8 cellular contexts compared by ENCODE assay signal in genomic region chr11:65183201-65183891, GRCh38. TPM values are rescaled to one million over a fixed set of nuclear protein-coding genes. Genes with fewer than 3 reads are reported as not detected.
DNase-seq lines count a peak whose midpoint lies in the region; ATAC-seq and TF ChIP-seq lines count a peak whose summit lies in the region.

No MANE protein-coding gene starts in this region.

- H3K9me2 ChIP-seq in GM23248 (ENCODE audit: insufficient read depth) = no peaks in the 10 kb centered on the region

- TF ChIP-seq POLR2A in sigmoid colon (IDR thresholded peaks at IDR 0.05) = no peak

- H3K36me3 ChIP-seq in GM23248 (ENCODE audit: low read depth) (no peaks in the 10 kb centered on the region), sigmoid colon (peaks cover 6 to 41% (median 26%) of the 10 kb centered on the region in 4 donors)

- H3K4me2 ChIP-seq in GM23248 (ENCODE audit: unreplicated experiment) = peak overlapping the region; percentile 84

- H3K27ac ChIP-seq in GM23248 = no peak overlapping the region
- H3K27ac ChIP-seq in sigmoid colon = peak overlapping the region; percentile 90 to 96 (median 92)

- H3K9ac ChIP-seq in GM23248 = peak overlapping the region; percentile 87

- no peaks in the 10 kb centered on the region for H3F3A ChIP-seq in GM23248 (ENCODE audit: insufficient read depth)

- in situ Hi-C loops in GM23248 (cut with MboI) = no loop called here

- no peak for ATAC-seq in HG03135 (IDR thresholded peaks at IDR 0.05; ENCODE audit: unreplicated experiment)
- ATAC-seq in HG03196 (IDR thresholded peaks at IDR 0.05; ENCODE audit: unreplicated experiment) = no peak

- TF ChIP-seq CTCF in fibroblast of villous mesenchyme (IDR thresholded peaks at IDR 0.05; ENCODE audit: insufficient read depth, low read depth, low read length) = no peak
- no peak for TF ChIP-seq CTCF in sigmoid colon (IDR thresholded peaks at IDR 0.05)

- DNase-seq in GM23248 (no peak), SW480 (ENCODE audit: low spot score) (peak; percentile 86), fibroblast of villous mesenchyme (ENCODE audit: low read depth) (no peak), sigmoid colon (no peak), GM03348 (ENCODE audit: low spot score) (no peak)
- DNase-seq in NK-92 treated with Interleukin-12 subunit alpha and Interleukin-12 subunit beta, amount 100 ng/mL, for 24 hours (lab: John Stamatoyannopoulos, UW) = no peak

- H2AFZ ChIP-seq in GM23248 = no peak overlapping the region

- H3K9me3 ChIP-seq in GM23248 (ENCODE audit: low read depth) = no peaks in the 10 kb centered on the region
- no peaks in the 10 kb centered on the region for H3K9me3 ChIP-seq in sigmoid colon

- H4K20me1 ChIP-seq in GM23248 (ENCODE audit: insufficient read depth) = no peaks in the 10 kb centered on the region

- peaks cover 57% of the 10 kb centered on the region for H3K79me2 ChIP-seq in GM23248 (ENCODE audit: insufficient read depth)

- no peak for TF ChIP-seq EP300 in sigmoid colon (IDR thresholded peaks at IDR 0.05)

- H3K27me3 ChIP-seq in GM23248 (replicated peaks; ENCODE audit: insufficient read depth) (no peaks in the 10 kb centered on the region), sigmoid colon (no peaks in the 10 kb centered on the region)

- H3K4me1 ChIP-seq in GM23248 (ENCODE audit: insufficient read depth) = 0 out of 2 replicates have a peak, but pooled peaks cover 6% of the 10 kb centered on the region
- peaks cover 0 to 32% (median 23%) of the 10 kb centered on the region in 4 donors for H3K4me1 ChIP-seq in sigmoid colon

- peak overlapping the region; percentile 82 for H3K4me3 ChIP-seq in GM23248
- peak overlapping the region; percentile 71 for H3K4me3 ChIP-seq in fibroblast of villous mesenchyme (ENCODE audit: low read depth, low read length)
- peak overlapping the region in 2 of 4 donors; percentile 91 to 97 for H3K4me3 ChIP-seq in sigmoid colon

- WGBS in GM23248 (ENCODE audit: low coverage in 1 of 2, low lambda C conversion rate in 2 of 2, missing lambda C conversion rate in 2 of 2), 2 experiments = 83 to 87% methylated on average over 19 of the region's 19 CpGs
- WGBS in sigmoid colon, 2 donors = 48 to 78% methylated on average over 19 of the region's 19 CpGs

- intact Hi-C loops in sigmoid colon (cut with DNase I) = no loop called here

RNA-seq across cellular contexts. Expression of gene CAPN1, which starts 1.6 kb away (rescaled TPM):
- total RNA-seq in GM23248 (2014; rRNA removed; shearing (Covaris generic)) = 127 and 145 TPM in 2 replicates
- polyA plus RNA-seq in GM23248 (2016; fragmentation: Nextera tagmentation; extraction: Ambion mirVana) = 106 and 110 TPM in 2 replicates
- total RNA-seq in fibroblast of villous mesenchyme = 123 and 133 TPM in 2 replicates
- total RNA-seq in sigmoid colon = 100 to 1,000 TPM in 3 of 4 donors, 10 to 100 TPM in 1; 84.5 to 193 (median 133) TPM
- 100 to 1,000 TPM; 156 to 245 (median 210) TPM for polyA plus RNA-seq in sigmoid colon

RNA-seq across cellular contexts. Expression of gene SPDYC, which starts 13.3 kb away (rescaled TPM):
- total RNA-seq in GM23248 (2014; rRNA removed; shearing (Covaris generic)) = not detected in 2 replicates
- polyA plus RNA-seq in GM23248 (2016; fragmentation: Nextera tagmentation; extraction: Ambion mirVana) = not detected in 2 replicates
- not detected in 2 replicates for total RNA-seq in fibroblast of villous mesenchyme
- total RNA-seq in sigmoid colon = not detected
- polyA plus RNA-seq in sigmoid colon = not detected

RNA-seq across cellular contexts. Expression of gene SYVN1, which starts 49.0 kb away (rescaled TPM):
- 29.5 and 64.2 TPM in 2 replicates for total RNA-seq in GM23248 (2014; rRNA removed; shearing (Covaris generic))
- polyA plus RNA-seq in GM23248 (2016; fragmentation: Nextera tagmentation; extraction: Ambion mirVana) = 18.0 and 21.2 TPM in 2 replicates
- total RNA-seq in fibroblast of villous mesenchyme = 13.0 and 13.5 TPM in 2 replicates
- total RNA-seq in sigmoid colon = 10 to 100 TPM; 17.1 to 36.0 (median 24.3) TPM
- 10 to 100 TPM in 1 of 3 donors, 1 to 10 TPM in 2; 5.1 to 43.5 (median 7.2) TPM for polyA plus RNA-seq in sigmoid colon
